Comparison of ENCODE assay signal across 26 cellular contexts in the genomic region with DNA sequence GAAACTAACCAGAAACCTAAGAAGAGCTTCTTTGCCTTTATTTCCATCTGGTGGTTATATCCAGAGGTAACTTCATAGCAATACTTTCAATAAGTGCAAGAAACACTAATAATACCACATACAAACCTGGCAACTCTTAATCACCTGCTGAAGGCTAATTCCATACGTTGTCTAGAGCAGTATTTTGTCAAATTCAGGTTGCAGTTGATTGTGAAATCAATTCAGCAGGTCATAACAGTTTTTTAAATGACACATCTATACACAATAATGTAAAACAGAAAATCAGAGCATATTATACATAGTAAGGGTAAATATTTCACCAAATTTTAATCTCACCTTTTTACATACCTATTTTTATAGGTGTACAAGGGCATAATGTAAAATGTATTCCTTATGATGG.
"Had no signal": no experiment of that assay in that cellular context is flagged by ENCODE, and none has a peak within 500 bp of the region (broad histone marks: within the 10 kb centered on the region; RNA-seq: fewer than 3 reads in every experiment).

No MANE protein-coding gene starts in this region.

- H3K27ac Mint-ChIP-seq: immature natural killer cell; mesothelial cell of epicardium; naive B cell; stimulated activated effector memory CD8-positive, alpha-beta T cell treated with anti-CD3 and anti-CD28 coated beads, Interleukin-12 subunit alpha, Interleukin-12 subunit beta, amount 100 ng/mL, for 72 hours; stimulated activated naive CD8-positive, alpha-beta T cell treated with anti-CD3 and anti-CD28 coated beads, Interleukin-15, Interleukin-2, amounts not matched to agents 100 ng/mL and 50 ng/mL, for 24 hours; type B pancreatic cell had no signal

- DNase-seq: hypothalamus; immature natural killer cell; kidney; left colon; left lung; lower lobe of right lung; mammary epithelial cell; mesendoderm; naive B cell; natural killer cell; nephron progenitor cell; ovary; posterior cingulate gyrus; stimulated activated CD4-positive, alpha-beta T cell treated with anti-CD3 and anti-CD28 coated beads, Interleukin-4, amount 100 ng/mL, for 24 hours; stimulated activated naive CD4-positive, alpha-beta T cell; uterus had no signal

- FAIRE-seq: islet of Langerhans, kidney had no signal

- H3K36me3 ChIP-seq: ovary, prostate gland, uterus had no signal

- H3K27me3 ChIP-seq: left lung, ovary, suprapubic skin, tibial nerve, uterus had no signal

- H3K27me3 Mint-ChIP-seq: stimulated activated naive CD8-positive, alpha-beta T cell treated with anti-CD3 and anti-CD28 coated beads, Interleukin-15, Interleukin-2, amounts not matched to agents 100 ng/mL and 50 ng/mL, for 24 hours; type B pancreatic cell had no signal

- H3K4me3 Mint-ChIP-seq: immature natural killer cell; mesothelial cell of epicardium; natural killer cell; nephron progenitor cell; stimulated activated effector memory CD8-positive, alpha-beta T cell treated with anti-CD3 and anti-CD28 coated beads, Interleukin-12 subunit alpha, Interleukin-12 subunit beta, amount 100 ng/mL, for 72 hours; stimulated activated naive CD8-positive, alpha-beta T cell treated with anti-CD3 and anti-CD28 coated beads, Interleukin-15, Interleukin-2, amounts not matched to agents 100 ng/mL and 50 ng/mL, for 24 hours; type B pancreatic cell had no signal

- H3K4me1 ChIP-seq: left lung, prostate gland, suprapubic skin, tibial nerve had no signal

- H3K27ac ChIP-seq: left lung, lower lobe of right lung, ovary, prostate gland, skin epidermis, suprapubic skin, tibial nerve had no signal

- H3K9me3 Mint-ChIP-seq: immature natural killer cell; mesothelial cell of epicardium; natural killer cell; nephron progenitor cell; stimulated activated effector memory CD8-positive, alpha-beta T cell treated with anti-CD3 and anti-CD28 coated beads, Interleukin-12 subunit alpha, Interleukin-12 subunit beta, amount 100 ng/mL, for 72 hours; stimulated activated naive CD8-positive, alpha-beta T cell treated with anti-CD3 and anti-CD28 coated beads, Interleukin-15, Interleukin-2, amounts not matched to agents 100 ng/mL and 50 ng/mL, for 24 hours; type B pancreatic cell had no signal

- H3K4me1 Mint-ChIP-seq: immature natural killer cell, mesothelial cell of epicardium, naive B cell, natural killer cell had no signal

- H3K4me3 ChIP-seq: left lung, lower lobe of right lung, ovary, prostate gland, skin epidermis, suprapubic skin, tibial nerve, uterus had no signal

- H3K9me3 ChIP-seq: left lung, lower lobe of right lung, ovary, prostate gland, suprapubic skin, tibial nerve, uterus had no signal

- ATAC-seq: left colon; left lung; lower lobe of right lung; natural killer cell; sciatic nerve; stimulated activated effector memory CD8-positive, alpha-beta T cell treated with anti-CD3 and anti-CD28 coated beads, Interleukin-12 subunit alpha, Interleukin-12 subunit beta, amount 100 ng/mL, for 72 hours had no signal
